Comparison of ENCODE assay signal across 11 cellular contexts in genomic region chr19:45229056-45229455, GRCh38. TPM values are rescaled to one million over a fixed set of nuclear protein-coding genes. Genes with fewer than 3 reads are reported as not detected.
"Had no signal": no experiment of that assay in that cellular context is flagged by ENCODE, and none has a peak within 500 bp of the region (broad histone marks: within the 10 kb centered on the region; RNA-seq: fewer than 3 reads in every experiment).

No MANE protein-coding gene starts in this region.

RNA-seq across cellular contexts. Expression of gene EXOC3L2, which starts 16.2 kb away (rescaled TPM):
- total RNA-seq: activated CD4-positive, alpha-beta memory T cell treated with anti-CD3 and anti-CD28 coated beads, Interleukin-2, amount 10 ng/mL, durations not matched to agents 7 days and 5 days; activated CD4-positive, alpha-beta T cell treated with anti-CD3 and anti-CD28 coated beads for 36 hours; activated CD4-positive, alpha-beta T cell treated with anti-CD3 and anti-CD28 coated beads, Interleukin-2, amount 10 ng/mL, durations not matched to agents 7 days and 5 days; activated CD8-positive, alpha-beta memory T cell treated with anti-CD3 and anti-CD28 coated beads, Interleukin-2, amount 10 ng/mL, durations not matched to agents 7 days and 5 days; activated CD8-positive, alpha-beta T cell treated with anti-CD3 and anti-CD28 coated beads, Interleukin-2, amount 10 ng/mL, durations not matched to agents 7 days and 5 days; activated naive CD8-positive, alpha-beta T cell treated with anti-CD3 and anti-CD28 coated beads, Interleukin-2, amount 10 ng/mL, durations not matched to agents 7 days and 5 days; activated T-helper 2 cell treated with anti-CD3 and anti-CD28 coated beads, Interferon-gamma antibody, Interleukin-2, Interleukin-4, amounts not matched to agents 10 μg/mL and 5 μg/mL and 100 μg/mL, durations not matched to agents 14 hours and 24 hours and 36 hours; bronchial epithelial cell; T-cell; T-helper 1 cell treated with Interleukin-12 subunit alpha and Interleukin-12 subunit beta and Interleukin-4 antibody, amounts not matched to agents 30 ng/mL and 1 ng/mL, for 36 hours; T-helper 2 cell treated with Interferon-gamma antibody and Interleukin-4, amounts not matched to agents 100 ng/mL and 5 ng/mL, for 36 hours had no signal
